8 cellular contexts compared by ENCODE assay signal in the genomic region with DNA sequence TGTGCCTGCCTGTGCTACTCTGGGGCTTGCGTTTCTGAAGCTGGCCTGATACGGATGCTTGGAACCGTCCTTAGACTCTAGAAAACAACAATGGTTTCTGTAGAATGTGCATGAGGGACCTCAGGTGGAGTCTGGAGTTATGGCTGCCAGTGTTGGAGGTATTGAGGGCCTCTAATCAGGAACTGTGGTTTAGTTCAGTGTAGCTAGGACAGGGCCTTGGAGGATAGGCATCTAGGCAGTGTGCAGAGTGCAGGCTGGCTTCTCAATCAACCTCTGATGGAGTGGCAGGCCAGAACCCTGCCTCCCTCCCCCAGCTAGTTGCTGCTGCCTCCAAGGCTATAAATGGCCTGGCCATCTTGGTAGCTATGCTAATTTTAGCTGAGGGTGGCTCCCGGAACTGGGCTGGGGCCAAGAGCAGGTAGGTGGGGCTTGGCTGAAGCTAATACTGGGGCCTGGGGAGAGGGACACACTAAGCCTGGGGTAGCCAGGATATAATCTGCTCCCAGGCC. TPM values are rescaled to one million over a fixed set of nuclear protein-coding genes. Genes with fewer than 3 reads are reported as not detected.
A peak's percentile ranks its signal among the peaks of the same experiment; 100 is the strongest.
DNase-seq lines count a peak whose midpoint lies in the region; ATAC-seq, FAIRE-seq and TF ChIP-seq lines count a peak whose summit lies in the region.

No MANE protein-coding gene starts in this region.

- peak overlapping the region; percentile 98 for H3K4me2 ChIP-seq in BLaER1

- H3K4me1 ChIP-seq in BLaER1 (peaks cover 87% of the 10 kb centered on the region), ascending aorta (peaks cover 10 to 29% of the 10 kb centered on the region in 2 donors), pancreas (peaks cover 16 to 37% (median 33%) of the 10 kb centered on the region in 3 donors)

- no peak for FAIRE-seq in pancreas (lab: Jason Lieb, UNC)

- in situ Hi-C loops in GM18951 (cut with MboI; ENCODE audit: low sequenced_read_pairs, unreplicated experiment) = loop anchor here (5.0 kb wide), 1 partner anchor 208 kb away; no protein-coding TSS in a partner anchor

- intact Hi-C loops in ascending aorta (cut with DNase I) = no loop called here
- intact Hi-C loops in pancreas (cut with DNase I) = no loop called here

- peak; percentile 28 for ATAC-seq in HG03521 (IDR thresholded peaks at IDR 0.05; ENCODE audit: unreplicated experiment)
- no peak for ATAC-seq in pancreas

- peaks cover 87% of the 10 kb centered on the region for H4K20me1 ChIP-seq in BLaER1

- H3K27ac ChIP-seq in BLaER1 (no peak overlapping the region), ascending aorta (peak overlapping the region; percentile 15 to 19), pancreas (peak overlapping the region in 2 of 4 donors; percentile 13 to 33)

- H3K27me3 ChIP-seq in BLaER1 (peaks cover 8% of the 10 kb centered on the region; the same call in 1 of the 2 replicates), ascending aorta (no peaks in the 10 kb centered on the region), pancreas (no peaks in the 10 kb centered on the region)

- peak in 1 of 2 donors; percentile 74 for DNase-seq in ascending aorta (ENCODE audit: low spot score in 2 of 2)
- DNase-seq in pancreas = peak; percentile 40 to 74 (median 56)
- no peak for DNase-seq in NCI-H345 treated with DMSO at 0.1 percent for 48 hours (lab: John Stamatoyannopoulos, UW; ENCODE audit: unreplicated experiment)
- DNase-seq in NCI-H1105 (lab: John Stamatoyannopoulos, UW) = no peak
- DNase-seq in NCI-H1930 (lab: John Stamatoyannopoulos, UW) = no peak

- H3K4me3 ChIP-seq in BLaER1 (no peak overlapping the region), ascending aorta (peak overlapping the region; percentile 12 to 81), pancreas (no peak overlapping the region)

- peak; percentile 40 for TF ChIP-seq POLR2A in GM18951 (IDR thresholded peaks at IDR 0.05; ENCODE audit: extremely low read depth, insufficient read depth, insufficient read length)

- H3K9ac ChIP-seq in BLaER1 = no peak overlapping the region

- H3K36me3 ChIP-seq in BLaER1 (no peaks in the 10 kb centered on the region), ascending aorta (no peaks in the 10 kb centered on the region), pancreas (no peaks in the 10 kb centered on the region)

- H3K9me3 ChIP-seq in BLaER1 (no peaks in the 10 kb centered on the region), ascending aorta (no peaks in the 10 kb centered on the region), pancreas (no peaks in the 10 kb centered on the region)

- TF ChIP-seq CTCF in ascending aorta (IDR thresholded peaks at IDR 0.05) (no peak), pancreas (IDR thresholded peaks at IDR 0.05) (no peak)

- WGBS in pancreas, 2 donors = 58 to 70% methylated on average over 4 of the region's 4 CpGs

RNA-seq across cellular contexts. Expression of gene STIM1, which starts 4.0 kb away (rescaled TPM):
- total RNA-seq in ascending aorta (48.1 TPM), pancreas (10 to 100 TPM; 17.0 to 28.9 (median 20.4) TPM)
- 10 to 100 TPM; 10.2 to 13.3 TPM for polyA plus RNA-seq in pancreas

RNA-seq across cellular contexts. Expression of gene RHOG, which starts 18.7 kb away (rescaled TPM):
- total RNA-seq in ascending aorta (60.7 TPM), pancreas (10 to 100 TPM in 5 of 6 donors, 1 to 10 TPM in 1; 9.0 to 27.5 (median 14.0) TPM)
- polyA plus RNA-seq in pancreas = 10 to 100 TPM; 13.6 to 18.5 TPM

RNA-seq across cellular contexts. Expression of gene PGAP2, which starts 51.1 kb away (rescaled TPM):
- total RNA-seq in ascending aorta (7.1 TPM), pancreas (10 to 100 TPM; 13.5 to 21.4 (median 17.2) TPM)
- 10 to 100 TPM; 18.6 to 32.9 TPM for polyA plus RNA-seq in pancreas

Comparison
In these comparisons a context has a peak if more than half of its experiments do, and no peak if none do; other contexts are left out.
1. H3K4me3 ChIP-seq: peak in ascending aorta (2 of 2); none in BLaER1 (single experiment) and pancreas (0 of 4).
2. DNase-seq: peak in pancreas (6 of 6); none in NCI-H345 treated with DMSO at 0.1 percent for 48 hours (single experiment), NCI-H1105 (single experiment) and NCI-H1930 (0 of 2).